In genomic region chr10:30095811-30096422, GRCh38 we compare ENCODE assay signal across 21 cellular contexts.
"Had no signal": no experiment of that assay in that cellular context is flagged by ENCODE, and none has a peak within 500 bp of the region (broad histone marks: within the 10 kb centered on the region; RNA-seq: fewer than 3 reads in every experiment).

No MANE protein-coding gene starts in this region.

- H3K36me3 ChIP-seq: lower lobe of right lung, neural progenitor cell, sigmoid colon, stomach, thyroid gland, vagina had no signal

- H3K4me3 Mint-ChIP-seq: immature natural killer cell; naive B cell; natural killer cell treated with Interleukin-12 subunit alpha and Interleukin-12 subunit beta and Interleukin-15 and Interleukin-18, amount 100 ng/mL, for 72 hours; neural progenitor cell had no signal

- H3K9me3 Mint-ChIP-seq: immature natural killer cell; naive B cell; natural killer cell treated with Interleukin-12 subunit alpha and Interleukin-12 subunit beta and Interleukin-15 and Interleukin-18, amount 100 ng/mL, for 72 hours; neural progenitor cell had no signal

- H3K4me3 ChIP-seq: dorsolateral prefrontal cortex, lower lobe of right lung, neural progenitor cell, sigmoid colon, skin epidermis, stomach, thyroid gland, vagina had no signal

- H3K79me2 ChIP-seq: parathyroid adenoma had no signal

- H3K4me1 ChIP-seq: lower lobe of right lung, parathyroid adenoma, stomach, thyroid gland, vagina had no signal

- H3K4me2 ChIP-seq: neural progenitor cell had no signal

- ATAC-seq: left colon; left ventricle myocardium superior; lower lobe of right lung; natural killer cell treated with Interleukin-12 subunit alpha and Interleukin-12 subunit beta and Interleukin-15 and Interleukin-18, amount 100 ng/mL, for 72 hours had no signal

- H3K36me3 Mint-ChIP-seq: immature natural killer cell; naive B cell; natural killer cell treated with Interleukin-12 subunit alpha and Interleukin-12 subunit beta and Interleukin-15 and Interleukin-18, amount 100 ng/mL, for 72 hours; neural progenitor cell had no signal

- H3K27ac Mint-ChIP-seq: immature natural killer cell; natural killer cell treated with Interleukin-12 subunit alpha and Interleukin-12 subunit beta and Interleukin-15 and Interleukin-18, amount 100 ng/mL, for 72 hours; neural progenitor cell; progenitor cell of endocrine pancreas had no signal

- H3K27ac ChIP-seq: dorsolateral prefrontal cortex, lower lobe of right lung, neural progenitor cell, parathyroid adenoma, sigmoid colon, skin epidermis, stomach, thyroid gland, vagina had no signal

- H3K4me1 Mint-ChIP-seq: immature natural killer cell, naive B cell had no signal

- H3K9ac ChIP-seq: neural progenitor cell, parathyroid adenoma had no signal

- H3K9me3 ChIP-seq: lower lobe of right lung, sigmoid colon, stomach, thyroid gland, vagina had no signal

- DNase-seq: dorsolateral prefrontal cortex; effector CD4-positive, alpha-beta T cell; immature natural killer cell; kidney glomerular epithelial cell; left colon; left ventricle myocardium superior; lower lobe of right lung; naive B cell; sigmoid colon; stimulated activated CD4-positive, alpha-beta T cell treated with anti-CD3 and anti-CD28 coated beads, Interleukin-15, amount 100 ng/mL, for 24 hours; stimulated activated CD4-positive, alpha-beta T cell treated with anti-CD3 and anti-CD28 coated beads, Interleukin-2, amount 100 ng/mL, for 48 hours; stimulated activated naive CD4-positive, alpha-beta T cell treated with Interleukin-2 at 50 U/mL for 16 hours; stomach; thyroid gland; trophoblast cell had no signal

- H3K27me3 ChIP-seq: dorsolateral prefrontal cortex, neural progenitor cell, sigmoid colon, stomach, thyroid gland, vagina had no signal
